24 cellular contexts compared by ENCODE assay signal in the genomic region with DNA sequence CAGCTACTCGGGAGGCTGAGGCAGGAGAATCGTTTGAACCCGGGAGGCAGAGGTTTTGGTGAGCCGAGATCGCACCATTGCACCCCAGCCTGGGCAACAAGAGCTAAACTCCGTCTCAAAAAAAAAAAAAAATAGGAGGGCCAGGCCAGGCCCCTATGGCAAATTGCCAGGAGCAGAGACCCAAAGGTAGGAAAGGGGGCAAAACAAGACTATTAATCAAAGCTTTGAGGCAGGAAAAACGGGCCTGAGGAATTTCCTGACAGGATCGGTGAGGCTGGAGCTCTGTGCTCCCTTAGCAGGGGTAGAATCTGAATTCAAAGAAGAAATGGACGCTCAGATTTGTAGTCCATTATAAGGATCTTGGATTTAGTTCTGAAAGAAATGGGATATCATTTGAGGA. TPM values are rescaled to one million over a fixed set of nuclear protein-coding genes. Genes with fewer than 3 reads are reported as not detected.
DNase-seq lines count a peak whose midpoint lies in the region; ATAC-seq and TF ChIP-seq lines count a peak whose summit lies in the region.
"Had no signal": no experiment of that assay in that cellular context is flagged by ENCODE, and none has a peak within 500 bp of the region (broad histone marks: within the 10 kb centered on the region; RNA-seq: fewer than 3 reads in every experiment).

No MANE protein-coding gene starts in this region.

- peaks cover 22 to 30% of the 10 kb centered on the region in 2 donors for H3K4me1 ChIP-seq in naive thymus-derived CD4-positive, alpha-beta T cell (ENCODE audit: control insufficient read depth in 2 of 2, insufficient read depth in 2 of 2, low read length in 2 of 2)
- peaks cover 25% of the 10 kb centered on the region for H3K4me1 ChIP-seq in MM.1S (ENCODE audit: low read length)

- H3F3A ChIP-seq in MM.1S (ENCODE audit: insufficient read depth, low read length), result peaks cover 37% of the 10 kb centered on the region

- no peaks in the 10 kb centered on the region for H3K9me2 ChIP-seq in MM.1S (replicated peaks; ENCODE audit: insufficient read depth, low read length)

- CTCF ChIA-PET in activated CD4-positive, alpha-beta memory T cell treated with anti-CD3 and anti-CD28 coated beads for 36 hours (lab: Charles Lee), result interaction anchor here (2.1 kb wide), 1 partner anchor 18 kb away, joined by 10 read pairs; no protein-coding TSS in a partner anchor
- CTCF ChIA-PET in activated CD4-positive, alpha-beta memory T cell treated with anti-CD3 and anti-CD28 coated beads, Interleukin-2, amount 10 ng/mL, durations not matched to agents 7 days and 5 days (lab: Charles Lee), result no interaction called here
- CTCF ChIA-PET in CD4-positive, alpha-beta T cell (lab: Charles Lee), result interaction anchor here (1.8 kb wide), 1 partner anchor 21 kb away, joined by 5 read pairs; no protein-coding TSS in a partner anchor
- CTCF ChIA-PET in naive thymus-derived CD4-positive, alpha-beta T cell (lab: Charles Lee), result interaction anchor here (0.7 to 1.4 kb wide), 2 partner anchors 23 to 71 kb away, joined by 3 to 4 read pairs; no protein-coding TSS in a partner anchor

- no peaks in the 10 kb centered on the region for H4K20me1 ChIP-seq in MM.1S (ENCODE audit: insufficient read depth, low read length)

- no peaks in the 10 kb centered on the region for H3K9me3 ChIP-seq in CD4-positive, alpha-beta T cell (ENCODE audit: control insufficient read depth, low read length)
- no peaks in the 10 kb centered on the region for H3K9me3 ChIP-seq in naive thymus-derived CD4-positive, alpha-beta T cell (ENCODE audit: control insufficient read depth in 2 of 3, low read length in 3 of 3)
- no peaks in the 10 kb centered on the region for H3K9me3 ChIP-seq in MM.1S (replicated peaks; ENCODE audit: insufficient read depth, low read length)
- H3K9me3 ChIP-seq: BE2C, HAP-1 had no signal

- no peak for DNase-seq in activated CD4-positive, alpha-beta memory T cell treated with anti-CD3 and anti-CD28 coated beads for 36 hours
- DNase-seq in activated CD4-positive, alpha-beta memory T cell treated with anti-CD3 and anti-CD28 coated beads, Interleukin-2, amount 10 ng/mL, durations not matched to agents 7 days and 5 days, result no peak
- DNase-seq in CD4-positive, alpha-beta T cell, result no peak
- no peak for DNase-seq in naive thymus-derived CD4-positive, alpha-beta T cell
- DNase-seq in MM.1S (no peak), NCI-H2196 treated with DMSO at 0.1 percent for 48 hours (lab: John Stamatoyannopoulos, UW; ENCODE audit: unreplicated experiment) (no peak), SK-N-DZ (ENCODE audit: low spot score) (no peak)
- DNase-seq: BE2C, Calu3, GF-D8, GM23248, NCI-H1694 treated with DMSO at 0.1 percent for 48 hours, NCI-H2227 treated with DMSO at 0.1 percent for 48 hours, NCI-H510A treated with DMSO at 0.1 percent for 48 hours, NCI-H774, PC-3, RPMI8226, SIG-M5 had no signal

- H3K27me3 Mint-ChIP-seq in activated CD4-positive, alpha-beta memory T cell treated with anti-CD3 and anti-CD28 coated beads for 36 hours, result no peaks in the 10 kb centered on the region
- peaks cover 4% of the 10 kb centered on the region for H3K27me3 Mint-ChIP-seq in activated CD4-positive, alpha-beta memory T cell treated with anti-CD3 and anti-CD28 coated beads, Interleukin-2, amount 10 ng/mL, durations not matched to agents 7 days and 5 days
- no peaks in the 10 kb centered on the region for H3K27me3 Mint-ChIP-seq in CD4-positive, alpha-beta T cell
- H3K27me3 Mint-ChIP-seq in activated T-helper 17 cell treated with anti-CD3 and anti-CD28 coated beads, Interleukin-2, amount 50 U/mL, for 72 hours, result no peaks in the 10 kb centered on the region
- H3K27me3 Mint-ChIP-seq in naive thymus-derived CD4-positive, alpha-beta T cell, result peaks cover 0 to under 1% (median 0%) of the 10 kb centered on the region in 5 donors
- H3K27me3 Mint-ChIP-seq: IgD-negative memory B cell had no signal

- H3K9me3 Mint-ChIP-seq in activated CD4-positive, alpha-beta memory T cell treated with anti-CD3 and anti-CD28 coated beads for 36 hours, result no peaks in the 10 kb centered on the region
- H3K9me3 Mint-ChIP-seq in activated CD4-positive, alpha-beta memory T cell treated with anti-CD3 and anti-CD28 coated beads, Interleukin-2, amount 10 ng/mL, durations not matched to agents 7 days and 5 days, result peaks cover 4% of the 10 kb centered on the region
- H3K9me3 Mint-ChIP-seq in CD4-positive, alpha-beta T cell, result no peaks in the 10 kb centered on the region
- no peaks in the 10 kb centered on the region for H3K9me3 Mint-ChIP-seq in activated T-helper 17 cell treated with anti-CD3 and anti-CD28 coated beads, Interleukin-2, amount 50 U/mL, for 72 hours
- H3K9me3 Mint-ChIP-seq in naive thymus-derived CD4-positive, alpha-beta T cell, result peaks cover 0 to 5% (median 0%) of the 10 kb centered on the region in 11 donors
- H3K9me3 Mint-ChIP-seq: CD8-positive, alpha-beta T cell had no signal

- intact Hi-C loops in activated CD4-positive, alpha-beta memory T cell treated with anti-CD3 and anti-CD28 coated beads for 36 hours (cut with micrococcal nuclease), result no loop called here
- intact Hi-C loops in CD4-positive, alpha-beta T cell (cut with DNase I, micrococcal nuclease), result loop anchor here in 1 of 2 experiments (10.0 kb wide), 1 partner anchor 390 kb away; a partner anchor contains a TSS
- intact Hi-C loops in naive thymus-derived CD4-positive, alpha-beta T cell (cut with micrococcal nuclease), result loop anchor here in 1 of 2 donors (2.0 kb wide), 1 partner anchor 18 kb away; no protein-coding TSS in a partner anchor

- H3K4me1 Mint-ChIP-seq in activated CD4-positive, alpha-beta memory T cell treated with anti-CD3 and anti-CD28 coated beads for 36 hours (ENCODE audit: low read depth), result peaks cover 44% of the 10 kb centered on the region
- peaks cover 45% of the 10 kb centered on the region for H3K4me1 Mint-ChIP-seq in activated CD4-positive, alpha-beta memory T cell treated with anti-CD3 and anti-CD28 coated beads, Interleukin-2, amount 10 ng/mL, durations not matched to agents 7 days and 5 days
- H3K4me1 Mint-ChIP-seq in CD4-positive, alpha-beta T cell (ENCODE audit: low read depth), result peaks cover 38% of the 10 kb centered on the region
- peaks cover 33% of the 10 kb centered on the region for H3K4me1 Mint-ChIP-seq in activated T-helper 17 cell treated with anti-CD3 and anti-CD28 coated beads, Interleukin-2, amount 50 U/mL, for 72 hours
- H3K4me1 Mint-ChIP-seq in naive thymus-derived CD4-positive, alpha-beta T cell, result peaks cover 24 to 44% (median 36%) of the 10 kb centered on the region in 7 donors

- no peak overlapping the region for H3K9ac ChIP-seq in MM.1S (ENCODE audit: low read length)
- H3K9ac ChIP-seq: GM23248 had no signal

- no peak for ATAC-seq in CD4-positive, alpha-beta T cell (ENCODE audit: poor library complexity)
- ATAC-seq in activated T-helper 17 cell treated with anti-CD3 and anti-CD28 coated beads, Interleukin-2, amount 50 U/mL, for 72 hours (replicated peaks), result no peak
- ATAC-seq in naive thymus-derived CD4-positive, alpha-beta T cell, result no peak
- ATAC-seq: CD8-positive, alpha-beta T cell; GM12878; PC-3 had no signal

- H3K4me3 Mint-ChIP-seq in activated CD4-positive, alpha-beta memory T cell treated with anti-CD3 and anti-CD28 coated beads for 36 hours, result no peak overlapping the region
- H3K4me3 Mint-ChIP-seq in activated CD4-positive, alpha-beta memory T cell treated with anti-CD3 and anti-CD28 coated beads, Interleukin-2, amount 10 ng/mL, durations not matched to agents 7 days and 5 days, result no peak overlapping the region
- no peak overlapping the region for H3K4me3 Mint-ChIP-seq in CD4-positive, alpha-beta T cell
- peak overlapping the region; percentile 52 for H3K4me3 Mint-ChIP-seq in activated T-helper 17 cell treated with anti-CD3 and anti-CD28 coated beads, Interleukin-2, amount 50 U/mL, for 72 hours
- no peak overlapping the region for H3K4me3 Mint-ChIP-seq in naive thymus-derived CD4-positive, alpha-beta T cell

- peaks cover 0 to 7% (median 0%) of the 10 kb centered on the region in 3 experiments for H3K36me3 ChIP-seq in naive thymus-derived CD4-positive, alpha-beta T cell (ENCODE audit: control insufficient read depth in 2 of 3, insufficient read depth in 3 of 3, low read length in 3 of 3)
- no peaks in the 10 kb centered on the region for H3K36me3 ChIP-seq in MM.1S (replicated peaks; ENCODE audit: insufficient read depth, low read length)
- H3K36me3 ChIP-seq: BE2C, HAP-1 had no signal

- TF ChIP-seq CTCF in CD4-positive, alpha-beta T cell (IDR thresholded peaks at IDR 0.05), result no peak
- no peak for TF ChIP-seq CTCF in MM.1S (IDR thresholded peaks at IDR 0.05; ENCODE audit: low read length)

- H3K27ac ChIP-seq in CD4-positive, alpha-beta T cell (ENCODE audit: low read depth, low read length), result no peak overlapping the region
- no peak overlapping the region for H3K27ac ChIP-seq in naive thymus-derived CD4-positive, alpha-beta T cell (ENCODE audit: low read depth, low read length)
- H3K27ac ChIP-seq in MM.1S (ENCODE audit: low read length), result no peak overlapping the region
- H3K27ac ChIP-seq: HL-60 had no signal

- peak overlapping the region; percentile 39 for H3K27ac Mint-ChIP-seq in activated CD4-positive, alpha-beta memory T cell treated with anti-CD3 and anti-CD28 coated beads for 36 hours
- H3K27ac Mint-ChIP-seq in activated CD4-positive, alpha-beta memory T cell treated with anti-CD3 and anti-CD28 coated beads, Interleukin-2, amount 10 ng/mL, durations not matched to agents 7 days and 5 days, result no peak overlapping the region
- peak overlapping the region; percentile 43 for H3K27ac Mint-ChIP-seq in CD4-positive, alpha-beta T cell
- H3K27ac Mint-ChIP-seq in activated T-helper 17 cell treated with anti-CD3 and anti-CD28 coated beads, Interleukin-2, amount 50 U/mL, for 72 hours, result peak overlapping the region; percentile 84
- H3K27ac Mint-ChIP-seq in naive thymus-derived CD4-positive, alpha-beta T cell, result peak overlapping the region in 5 of 9 donors; percentile 25 to 94 (median 85)

- H3K27me3 ChIP-seq in CD4-positive, alpha-beta T cell (ENCODE audit: control insufficient read depth, insufficient read depth, low read length), result no peaks in the 10 kb centered on the region
- no peaks in the 10 kb centered on the region for H3K27me3 ChIP-seq in naive thymus-derived CD4-positive, alpha-beta T cell (ENCODE audit: control insufficient read depth in 2 of 2, insufficient read depth in 2 of 2, low read length in 2 of 2)
- H3K27me3 ChIP-seq in MM.1S (replicated peaks; ENCODE audit: insufficient read depth, low read length), result no peaks in the 10 kb centered on the region
- H3K27me3 ChIP-seq: BE2C had no signal

- peaks cover 5% of the 10 kb centered on the region for H3K36me3 Mint-ChIP-seq in activated CD4-positive, alpha-beta memory T cell treated with anti-CD3 and anti-CD28 coated beads for 36 hours
- H3K36me3 Mint-ChIP-seq in activated CD4-positive, alpha-beta memory T cell treated with anti-CD3 and anti-CD28 coated beads, Interleukin-2, amount 10 ng/mL, durations not matched to agents 7 days and 5 days (ENCODE audit: low read depth), result peaks cover 2% of the 10 kb centered on the region
- peaks cover 19% of the 10 kb centered on the region for H3K36me3 Mint-ChIP-seq in CD4-positive, alpha-beta T cell (ENCODE audit: low read depth)
- peaks cover 17% of the 10 kb centered on the region for H3K36me3 Mint-ChIP-seq in activated T-helper 17 cell treated with anti-CD3 and anti-CD28 coated beads, Interleukin-2, amount 50 U/mL, for 72 hours (ENCODE audit: low read depth)
- H3K36me3 Mint-ChIP-seq in naive thymus-derived CD4-positive, alpha-beta T cell, result peaks cover 0 to 12% (median 0%) of the 10 kb centered on the region in 5 donors

- H2AFZ ChIP-seq in MM.1S (ENCODE audit: low read length), result no peak overlapping the region

- peaks cover 35% of the 10 kb centered on the region for H3K79me2 ChIP-seq in MM.1S (ENCODE audit: low read length)

- H3K4me2 ChIP-seq in MM.1S (ENCODE audit: low read depth, low read length), result no peak overlapping the region

- no peak overlapping the region for H3K4me3 ChIP-seq in naive thymus-derived CD4-positive, alpha-beta T cell (ENCODE audit: low read length)
- no peak overlapping the region for H3K4me3 ChIP-seq in MM.1S (ENCODE audit: low read length)
- H3K4me3 ChIP-seq: GM12878, GM23248, HAP-1 had no signal

- POLR2A ChIA-PET in activated CD4-positive, alpha-beta memory T cell treated with anti-CD3 and anti-CD28 coated beads for 36 hours (lab: Charles Lee), result interaction anchor here (1.0 to 9.2 kb wide), 3 partner anchors 18 to 58 kb away, joined by 3 to 128 read pairs (median 4); no protein-coding TSS in a partner anchor
- POLR2A ChIA-PET in activated CD4-positive, alpha-beta memory T cell treated with anti-CD3 and anti-CD28 coated beads, Interleukin-2, amount 10 ng/mL, durations not matched to agents 7 days and 5 days (lab: Charles Lee), result interaction anchor here (6.7 kb wide), 1 partner anchor 41 kb away, joined by 88 read pairs; no protein-coding TSS in a partner anchor
- POLR2A ChIA-PET in CD4-positive, alpha-beta T cell (lab: Charles Lee), result interaction anchor here (1.0 to 1.4 kb wide), 3 partner anchors 7 to 67 kb away, joined by 3 to 5 read pairs (median 4); no protein-coding TSS in a partner anchor
- POLR2A ChIA-PET in naive thymus-derived CD4-positive, alpha-beta T cell (lab: Charles Lee), result interaction anchor here (1.1 to 5.2 kb wide), 5 partner anchors 8 to 106 kb away, joined by 3 to 40 read pairs (median 6); no protein-coding TSS in a partner anchor

RNA-seq across cellular contexts. Expression of a gene that starts 2.8 kb away (rescaled TPM):
- total RNA-seq in activated CD4-positive, alpha-beta memory T cell treated with anti-CD3 and anti-CD28 coated beads for 36 hours, result 10 to 100 TPM; 64.9 to 67.2 TPM
- total RNA-seq in activated CD4-positive, alpha-beta memory T cell treated with anti-CD3 and anti-CD28 coated beads, Interleukin-2, amount 10 ng/mL, durations not matched to agents 7 days and 5 days, result 10 to 100 TPM; 51.4 to 52.7 TPM
- total RNA-seq in CD4-positive, alpha-beta T cell, result 10 to 100 TPM; 49.6 to 53.1 TPM
- total RNA-seq in activated T-helper 17 cell treated with anti-CD3 and anti-CD28 coated beads, Interleukin-2, amount 50 U/mL, for 72 hours, result 10 to 100 TPM; 58.0 to 70.9 TPM
- total RNA-seq in naive thymus-derived CD4-positive, alpha-beta T cell, result 100 to 1,000 TPM in 1 of 5 experiments, 10 to 100 TPM in 4; 66.2 to 111 (median 82.0) TPM
- polyA plus RNA-seq in naive thymus-derived CD4-positive, alpha-beta T cell, result 10 to 100 TPM; 33.6 to 35.0 TPM
- 48.1 and 50.4 TPM in 2 replicates for polyA plus RNA-seq in SK-N-DZ (2014; cell fraction: cytosol; rRNA removed)
- 15.3 and 23.6 TPM in 2 replicates for polyA plus RNA-seq in SK-N-DZ (2014; cell fraction: nucleus; rRNA removed)
